8 cellular contexts compared by ENCODE assay signal in the genomic region with DNA sequence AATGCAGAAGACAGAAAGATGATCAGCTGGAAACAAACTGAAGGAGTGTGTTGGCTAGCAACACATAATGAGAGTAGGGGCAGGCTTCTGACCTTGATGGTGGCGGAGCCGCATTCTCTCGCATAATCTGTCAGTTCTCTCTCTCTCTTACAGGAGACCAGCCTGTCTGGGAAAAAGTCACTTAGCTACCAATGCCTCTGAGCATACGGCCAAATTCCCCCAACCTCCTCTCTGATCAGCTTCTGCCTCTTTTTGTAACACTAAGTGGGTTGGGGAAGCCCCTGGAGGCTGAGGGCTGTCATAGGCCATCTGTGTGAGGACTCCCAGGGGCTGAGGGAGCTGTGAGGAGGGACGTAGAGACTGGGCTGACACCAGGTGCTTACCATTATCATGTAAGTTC.
DNase-seq lines count a peak whose midpoint lies in the region; ATAC-seq, FAIRE-seq and TF ChIP-seq lines count a peak whose summit lies in the region.

No MANE protein-coding gene starts in this region.

- no TSS peak for BruUV-seq in GM12878 (replicated peaks; lab: Mats Ljungman, UMichigan)

- no peaks in the 10 kb centered on the region for H3K9me3 Mint-ChIP-seq in CD14-positive monocyte

- H3K27ac ChIP-seq in GM12878 (ENCODE audit: control insufficient read depth, insufficient read depth): peak overlapping the region; percentile 85
- H3K27ac ChIP-seq in colonic mucosa: no peak overlapping the region

- H3K4me3 Mint-ChIP-seq in CD14-positive monocyte: no peak overlapping the region

- in situ Hi-C loops in GM12878 (cut with MboI): no loop called here

- no peaks in the 10 kb centered on the region for H3K79me2 ChIP-seq in GM12878 (ENCODE audit: control insufficient read depth, insufficient read depth, low read length)

- intact Hi-C loops in CD14-positive monocyte (cut with micrococcal nuclease) (loop anchor here in 1 of 2 donors (10.0 kb wide), 1 partner anchor 242 kb away; no protein-coding TSS in a partner anchor), GM12878 (cut with micrococcal nuclease; ENCODE audit: unreplicated experiment) (loop anchor here (1.0 to 2.0 kb wide), 2 partner anchors 24 to 62 kb away; no protein-coding TSS in a partner anchor), colonic mucosa (cut with DNase I) (no loop called here)

- DNase-seq in CD14-positive monocyte (ENCODE audit: low spot score) (no peak), GM19239 (ENCODE audit: insufficient read length, low spot score) (no peak), GM12878 (ENCODE audit: low read depth, low spot score) (peak; percentile 90), NCI-H748 treated with DMSO at 0.1 percent for 48 hours (lab: John Stamatoyannopoulos, UW) (no peak), colonic mucosa (no peak), dedifferentiated amniotic fluid mesenchymal stem cell (ENCODE audit: extremely low spot score) (no peak)
- peak; percentile 23 to 30 for DNase-seq in stimulated activated CD4-positive, alpha-beta T cell treated with anti-CD3 and anti-CD28 coated beads, Interleukin-2, amount 100 ng/mL, for 48 hours

- TF ChIP-seq CTCF in CD14-positive monocyte (IDR thresholded peaks at IDR 0.05): no peak
- 0 out of 6 replicates have a peak, but pooled peaks of 1 of the 3 experiments have one; percentile 3 for TF ChIP-seq CTCF in GM12878 (IDR thresholded peaks at IDR 0.05 in 2 of 3, conservative IDR thresholded peaks at IDR 0.05 in 1 of 3; ENCODE audit: control insufficient read depth in 2 of 3, extremely low read depth in 1 of 3, insufficient read depth in 1 of 3, low read depth in 3 of 3, low read length in 3 of 3)
- TF ChIP-seq CTCF in colonic mucosa (IDR thresholded peaks at IDR 0.05): no peak

- WGBS in GM12878 (ENCODE audit: insufficient coverage, insufficient replicate concordance, low lambda C conversion rate, missing lambda C conversion rate): 2% methylated on average over 5 of the region's 5 CpGs

- H3K4me1 ChIP-seq in GM12878 (ENCODE audit: control insufficient read depth, insufficient read depth, low read length) (peaks cover 33% of the 10 kb centered on the region), colonic mucosa (no peaks in the 10 kb centered on the region)

- peak overlapping the region; percentile 24 for H2AFZ ChIP-seq in GM12878 (ENCODE audit: control insufficient read depth, low read depth, low read length)

- peak; percentile 89 for FAIRE-seq in GM19239 (lab: Jason Lieb, UNC)
- no peak for FAIRE-seq in GM12878 (lab: Jason Lieb, UNC)

- ATAC-seq in HG03139 (IDR thresholded peaks at IDR 0.05; ENCODE audit: unreplicated experiment) (peak; percentile 86), GM12878 (peak; percentile 93)

- SMC1A ChIA-PET in GM12878 (lab: Charles Lee; ENCODE audit: uncharacterized antibody, unreplicated experiment): interaction anchor here (0.6 to 5.1 kb wide), 20 partner anchors 9 to 157 kb away, joined by 3 to 77 read pairs (median 4); no protein-coding TSS in a partner anchor

- H3K9ac ChIP-seq in GM12878 (ENCODE audit: control insufficient read depth, insufficient read depth, low read length): peak overlapping the region; percentile 18
- H3K9ac ChIP-seq in colonic mucosa (ENCODE audit: low read depth in 2 of 2, low read length in 2 of 2): no peak overlapping the region

- H3K27ac Mint-ChIP-seq in CD14-positive monocyte: peak overlapping the region in 4 of 7 donors; percentile 30 to 72 (median 54)

- RAD21 ChIA-PET in GM12878 (lab: Charles Lee; ENCODE audit: unreplicated experiment): interaction anchor here (0.7 to 5.8 kb wide), 24 partner anchors 10 to 328 kb away, joined by 3 to 95 read pairs (median 3); a partner anchor contains a TSS

- peaks cover 17% of the 10 kb centered on the region for H3K4me1 Mint-ChIP-seq in CD14-positive monocyte

- H3K36me3 Mint-ChIP-seq in CD14-positive monocyte: peaks cover 42 to 52% of the 10 kb centered on the region in 2 donors

- H3K4me3 ChIP-seq in GM12878: peak overlapping the region; percentile 17; the same call in 1 of the 2 replicates
- H3K4me3 ChIP-seq in colonic mucosa: no peak overlapping the region

- TF ChIP-seq EP300 in GM12878 (IDR thresholded peaks at IDR 0.05; ENCODE audit: borderline replicate concordance in 1 of 2, control insufficient read depth in 1 of 2, low read depth in 2 of 2, low read length in 2 of 2): peak in 1 of 2 experiments; percentile 56; a peak in 2 of 4 replicates

- peak; percentile 32; the same call in 1 of the 2 replicates for TF ChIP-seq RAD21 in GM12878 (IDR thresholded peaks at IDR 0.05; ENCODE audit: insufficient read depth, low read depth, low read length)

- peak overlapping the region; percentile 88 for H3K4me2 ChIP-seq in GM12878 (ENCODE audit: control insufficient read depth, insufficient read depth)

- POLR2A ChIA-PET in GM12878 (lab: Charles Lee): interaction anchor here (0.7 to 3.5 kb wide), 10 partner anchors 9 to 127 kb away, joined by 3 to 32 read pairs (median 4); a partner anchor contains a TSS

- no peaks in the 10 kb centered on the region for H4K20me1 ChIP-seq in GM12878 (ENCODE audit: control insufficient read depth, insufficient read depth)

- H3K9me3 ChIP-seq in GM12878 (replicated peaks; ENCODE audit: control insufficient read depth, insufficient read depth, low read length): no peaks in the 10 kb centered on the region
- no peaks in the 10 kb centered on the region for H3K9me3 ChIP-seq in colonic mucosa

- no peak for TF ChIP-seq POLR2A in GM12878 (IDR thresholded peaks at IDR 0.05; ENCODE audit: low read depth, low read length)

- H3K36me3 ChIP-seq in GM12878 (ENCODE audit: control insufficient read depth in 2 of 2, insufficient read depth in 2 of 2, low read length in 1 of 2): no peaks in the 10 kb centered on the region; a peak in 1 of 4 replicates
- H3K36me3 ChIP-seq in colonic mucosa: no peaks in the 10 kb centered on the region

- H3K27me3 ChIP-seq in GM12878 (replicated peaks in 1 of 2; ENCODE audit: control insufficient read depth in 2 of 2, insufficient read depth in 2 of 2, low read length in 1 of 2) (no peaks in the 10 kb centered on the region), colonic mucosa (no peaks in the 10 kb centered on the region)

- peaks cover 0 to 4% (median 0%) of the 10 kb centered on the region in 3 donors for H3K27me3 Mint-ChIP-seq in CD14-positive monocyte (ENCODE audit: low read depth in 3 of 3)

- CTCF ChIA-PET in GM12878 (lab: Yijun Ruan, JAX): interaction anchor here (1.0 to 10.0 kb wide), 5 partner anchors 10 to 314 kb away, joined by 3 to 85 read pairs (median 4); no protein-coding TSS in a partner anchor

TF ChIP-seq in GM12878, 131 proteins besides CTCF, POLR2A, EP300 and RAD21 (continues in another document):
- TF ChIP-seq ZNF274 (IDR thresholded peaks at IDR 0.05; ENCODE audit: insufficient read depth, insufficient read length): no peak
- peak; percentile 60; the same call in 1 of the 2 replicates for TF ChIP-seq BCL11A (IDR thresholded peaks at IDR 0.05; ENCODE audit: low read depth, low read length)
- TF ChIP-seq NRF1 (conservative IDR thresholded peaks at IDR 0.05; ENCODE audit: low read depth, low read length): no peak
- no peak for TF ChIP-seq CBFB (IDR thresholded peaks at IDR 0.05; ENCODE audit: low read depth)
- TF ChIP-seq GABPA (IDR thresholded peaks at IDR 0.05; ENCODE audit: low read depth): no peak
- peak; percentile 67; the same call in 1 of the 2 replicates for TF ChIP-seq CREM (IDR thresholded peaks at IDR 0.05; ENCODE audit: low read depth)
- TF ChIP-seq EZH2 (IDR thresholded peaks at IDR 0.05; ENCODE audit: borderline replicate concordance, control insufficient read depth, low read depth, low read length): no peak
- TF ChIP-seq RBBP5 (conservative IDR thresholded peaks at IDR 0.05): no peak
- no peak for TF ChIP-seq RAD51 (IDR thresholded peaks at IDR 0.05)
- TF ChIP-seq MYB (IDR thresholded peaks at IDR 0.05; ENCODE audit: borderline replicate concordance, low read depth, low read length): 0 out of 2 replicates have a peak, but pooled peaks have one; percentile 62
- TF ChIP-seq NR2C2 (IDR thresholded peaks at IDR 0.05; ENCODE audit: borderline replicate concordance, control insufficient read depth, insufficient read length, low read depth): no peak
- no peak; a peak in 1 of 4 replicates for TF ChIP-seq SRF (IDR thresholded peaks at IDR 0.05; ENCODE audit: low read depth in 2 of 2, low read length in 2 of 2)
- TF ChIP-seq, protein P1, sequence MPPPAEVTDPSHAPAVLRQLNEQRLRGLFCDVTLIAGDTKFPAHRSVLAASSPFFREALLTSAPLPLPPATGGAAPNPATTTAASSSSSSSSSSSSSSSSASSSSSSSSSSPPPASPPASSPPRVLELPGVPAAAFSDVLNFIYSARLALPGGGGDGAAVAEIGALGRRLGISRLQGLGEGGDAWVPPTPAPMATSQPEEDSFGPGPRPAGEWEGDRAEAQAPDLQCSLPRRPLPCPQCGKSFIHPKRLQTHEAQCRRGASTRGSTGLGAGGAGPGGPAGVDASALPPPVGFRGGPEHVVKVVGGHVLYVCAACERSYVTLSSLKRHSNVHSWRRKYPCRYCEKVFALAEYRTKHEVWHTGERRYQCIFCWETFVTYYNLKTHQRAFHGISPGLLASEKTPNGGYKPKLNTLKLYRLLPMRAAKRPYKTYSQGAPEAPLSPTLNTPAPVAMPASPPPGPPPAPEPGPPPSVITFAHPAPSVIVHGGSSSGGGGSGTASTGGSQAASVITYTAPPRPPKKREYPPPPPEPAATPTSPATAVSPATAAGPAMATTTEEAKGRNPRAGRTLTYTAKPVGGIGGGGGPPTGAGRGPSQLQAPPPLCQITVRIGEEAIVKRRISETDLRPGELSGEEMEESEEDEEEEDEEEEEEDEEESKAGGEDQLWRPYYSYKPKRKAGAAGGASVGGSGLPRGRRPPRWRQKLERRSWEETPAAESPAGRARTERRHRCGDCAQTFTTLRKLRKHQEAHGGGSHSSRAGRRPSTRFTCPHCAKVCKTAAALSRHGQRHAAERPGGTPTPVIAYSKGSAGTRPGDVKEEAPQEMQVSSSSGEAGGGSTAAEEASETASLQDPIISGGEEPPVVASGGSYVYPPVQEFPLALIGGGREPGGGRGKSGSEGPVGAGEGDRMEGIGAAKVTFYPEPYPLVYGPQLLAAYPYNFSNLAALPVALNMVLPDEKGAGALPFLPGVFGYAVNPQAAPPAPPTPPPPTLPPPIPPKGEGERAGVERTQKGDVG (CRISPR knock-in tag; IDR thresholded peaks at IDR 0.05): no peak
- no peak for TF ChIP-seq NR2C1 (IDR thresholded peaks at IDR 0.05)
- TF ChIP-seq, protein P2, sequence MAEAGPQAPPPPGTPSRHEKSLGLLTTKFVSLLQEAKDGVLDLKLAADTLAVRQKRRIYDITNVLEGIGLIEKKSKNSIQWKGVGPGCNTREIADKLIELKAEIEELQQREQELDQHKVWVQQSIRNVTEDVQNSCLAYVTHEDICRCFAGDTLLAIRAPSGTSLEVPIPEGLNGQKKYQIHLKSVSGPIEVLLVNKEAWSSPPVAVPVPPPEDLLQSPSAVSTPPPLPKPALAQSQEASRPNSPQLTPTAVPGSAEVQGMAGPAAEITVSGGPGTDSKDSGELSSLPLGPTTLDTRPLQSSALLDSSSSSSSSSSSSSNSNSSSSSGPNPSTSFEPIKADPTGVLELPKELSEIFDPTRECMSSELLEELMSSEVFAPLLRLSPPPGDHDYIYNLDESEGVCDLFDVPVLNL (IDR thresholded peaks at IDR 0.05; ENCODE audit: low read depth, low read length): no peak

Comparison
In these comparisons a context has a peak if more than half of its experiments do, and no peak if none do; other contexts are left out.
1. DNase-seq: peak in GM12878 (single experiment) and stimulated activated CD4-positive, alpha-beta T cell treated with anti-CD3 and anti-CD28 coated beads, Interleukin-2, amount 100 ng/mL, for 48 hours (2 of 2); none in CD14-positive monocyte (single experiment), GM19239 (single experiment), NCI-H748 treated with DMSO at 0.1 percent for 48 hours (single experiment), colonic mucosa (single experiment) and dedifferentiated amniotic fluid mesenchymal stem cell (single experiment).